9 cellular contexts compared by ENCODE assay signal in genomic region chr9:129352157-129352870, GRCh38.
DNase-seq lines count a peak whose midpoint lies in the region; ATAC-seq and TF ChIP-seq lines count a peak whose summit lies in the region.
"Had no signal": no experiment of that assay in that cellular context is flagged by ENCODE, and none has a peak within 500 bp of the region (broad histone marks: within the 10 kb centered on the region; RNA-seq: fewer than 3 reads in every experiment).

No MANE protein-coding gene starts in this region.

- peaks cover 0 to 2% of the 10 kb centered on the region in 2 donors for H3K4me1 Mint-ChIP-seq in immature natural killer cell

- peak overlapping the region; percentile 58 to 88 (median 83) for H3K27ac ChIP-seq in BLaER1 treated with 17β-estradiol and CSF1 and Interleukin-3, amounts not matched to agents 10 nM and 100 nM
- H3K27ac ChIP-seq in Panc1 (ENCODE audit: low read length) (peak overlapping the region; percentile 88), neutrophil (no peak overlapping the region)

- no peaks in the 10 kb centered on the region for H4K20me1 ChIP-seq in BLaER1 treated with 17β-estradiol and CSF1 and Interleukin-3, amounts not matched to agents 10 nM and 100 nM

- intact Hi-C loops in Panc1 (cut with micrococcal nuclease; ENCODE audit: unreplicated experiment) = no loop called here

- ATAC-seq in Panc1 (peak; percentile 2; the same call in 1 of the 2 replicates), GM21367 (IDR thresholded peaks at IDR 0.05; ENCODE audit: unreplicated experiment) (no peak), HG02981 (IDR thresholded peaks at IDR 0.05; ENCODE audit: unreplicated experiment) (no peak)

- DNase-seq in Panc1 (ENCODE audit: low read depth, low spot score) (no peak), fibroblast of mammary gland (ENCODE audit: low read depth) (no peak), RPMI8226 (no peak), immature natural killer cell (no peak)
- DNase-seq: activated gamma-delta T cell treated with Interleukin-2 at 50 U/mL for 16 hours had no signal

- H3K9ac ChIP-seq in BLaER1 treated with 17β-estradiol and CSF1 and Interleukin-3, amounts not matched to agents 10 nM and 100 nM = peak overlapping the region; percentile 69 to 82 (median 78)

- peaks cover 0 to 5% (median 0%) of the 10 kb centered on the region in 6 donors for H3K9me3 Mint-ChIP-seq in immature natural killer cell

- TF ChIP-seq CTCF in Panc1 (IDR thresholded peaks at IDR 0.05) = no peak
- TF ChIP-seq CTCF in fibroblast of mammary gland (conservative IDR thresholded peaks at IDR 0.05; ENCODE audit: control insufficient read depth, insufficient read depth, low read depth, low read length) = no peak
- TF ChIP-seq CTCF in neutrophil (IDR thresholded peaks at IDR 0.05) = no peak

- CTCF ChIA-PET in Panc1 (lab: Charles Lee) = interaction anchor here (0.6 to 0.7 kb wide), 2 partner anchors 65 to 133 kb away, joined by 4 to 6 read pairs; no protein-coding TSS in a partner anchor

- H3K36me3 Mint-ChIP-seq in immature natural killer cell = no peaks in the 10 kb centered on the region

- peaks cover 11 to 23% (median 16%) of the 10 kb centered on the region in 11 experiments for H3K9me3 ChIP-seq in BLaER1 treated with 17β-estradiol and CSF1 and Interleukin-3, amounts not matched to agents 10 nM and 100 nM (replicated peaks in 1 of 11)
- H3K9me3 ChIP-seq in Panc1 (ENCODE audit: control insufficient read depth, insufficient read depth, low read depth, low read length) (0 out of 2 replicates have a peak, but pooled peaks cover 4% of the 10 kb centered on the region), neutrophil (no peaks in the 10 kb centered on the region)

- H3K27me3 ChIP-seq in BLaER1 treated with 17β-estradiol and CSF1 and Interleukin-3, amounts not matched to agents 10 nM and 100 nM = no peaks in the 10 kb centered on the region
- H3K27me3 ChIP-seq in Panc1 (ENCODE audit: control insufficient read depth, insufficient read depth, low read length) = no peaks in the 10 kb centered on the region
- H3K27me3 ChIP-seq in neutrophil = peaks cover 13% of the 10 kb centered on the region

- BruUV-seq in Panc1 (replicated peaks; lab: Mats Ljungman, UMichigan) = no TSS peak

- peak overlapping the region; percentile 89 to 98 (median 94) for H3K4me2 ChIP-seq in BLaER1 treated with 17β-estradiol and CSF1 and Interleukin-3, amounts not matched to agents 10 nM and 100 nM

- peaks cover 6 to 15% (median 9%) of the 10 kb centered on the region in 3 donors for H3K27me3 Mint-ChIP-seq in immature natural killer cell (ENCODE audit: low read depth in 3 of 3)

- peaks cover 54 to 82% (median 72%) of the 10 kb centered on the region in 10 experiments for H3K4me1 ChIP-seq in BLaER1 treated with 17β-estradiol and CSF1 and Interleukin-3, amounts not matched to agents 10 nM and 100 nM
- peaks cover 29% of the 10 kb centered on the region for H3K4me1 ChIP-seq in Panc1 (ENCODE audit: control insufficient read depth, insufficient read depth, low read length)
- H3K4me1 ChIP-seq in neutrophil (ENCODE audit: control insufficient read depth in 1 of 2, insufficient read depth in 1 of 2, low read depth in 1 of 2, low read length in 1 of 2) = peaks cover 38 to 39% of the 10 kb centered on the region in 2 experiments

- peak overlapping the region in 1 of 5 donors; percentile 53 for H3K4me3 Mint-ChIP-seq in immature natural killer cell

- H3K36me3 ChIP-seq in BLaER1 treated with 17β-estradiol and CSF1 and Interleukin-3, amounts not matched to agents 10 nM and 100 nM = no peaks in the 10 kb centered on the region
- H3K36me3 ChIP-seq in Panc1 (ENCODE audit: control insufficient read depth, insufficient read depth, low read length) (no peaks in the 10 kb centered on the region), neutrophil (no peaks in the 10 kb centered on the region)

- in situ Hi-C loops in Panc1 (cut with HindIII; ENCODE audit: low pct_unique_long_range_greater_than_20kb, low sequenced_read_pairs) = no loop called here

- no peak overlapping the region for H3K27ac Mint-ChIP-seq in immature natural killer cell

- POLR2A ChIA-PET in Panc1 (lab: Charles Lee) = interaction anchor here (0.6 kb wide), 2 partner anchors 59 to 180 kb away, joined by 4 to 13 read pairs; no protein-coding TSS in a partner anchor

- H3K4me3 ChIP-seq in BLaER1 treated with 17β-estradiol and CSF1 and Interleukin-3, amounts not matched to agents 10 nM and 100 nM = peak overlapping the region; percentile 50 to 70 (median 58)
- H3K4me3 ChIP-seq in Panc1 (ENCODE audit: low read depth in 2 of 2, low read length in 2 of 2) (peak overlapping the region; percentile 43 to 48), fibroblast of mammary gland (ENCODE audit: control insufficient read depth, low read depth, low read length) (peak overlapping the region; percentile 44), neutrophil (ENCODE audit: low read depth in 1 of 2, low read length in 1 of 2) (peak overlapping the region; percentile 55 to 60)
